Comparison of ENCODE assay signal across 8 cellular contexts in genomic region chr20:23419657-23419994, GRCh38. TPM values are rescaled to one million over a fixed set of nuclear protein-coding genes. Genes with fewer than 3 reads are reported as not detected.
DNase-seq lines count a peak whose midpoint lies in the region; ATAC-seq and TF ChIP-seq lines count a peak whose summit lies in the region.

No MANE protein-coding gene starts in this region.

- no peak overlapping the region for H2AFZ ChIP-seq in neural cell (ENCODE audit: low read depth, low read length)

- H3K36me3 ChIP-seq in BJ (ENCODE audit: control insufficient read depth, insufficient read depth, low read length) = no peaks in the 10 kb centered on the region
- no peaks in the 10 kb centered on the region for H3K36me3 ChIP-seq in neural cell (ENCODE audit: insufficient read depth, low read length)

- H3K79me2 ChIP-seq in neural cell (replicated peaks; ENCODE audit: insufficient read depth, low read length) = peaks cover 17% of the 10 kb centered on the region

- DNase-seq in BJ (ENCODE audit: low read depth) (no peak), NB4 (ENCODE audit: low read depth) (no peak), dorsolateral prefrontal cortex (no peak), DMS114 treated with DMSO at 0.1 percent for 48 hours (lab: John Stamatoyannopoulos, UW; ENCODE audit: unreplicated experiment) (no peak), amygdala (lab: John Stamatoyannopoulos, UW) (no peak), DMS 273 treated with DMSO at 0.1 percent for 48 hours (lab: John Stamatoyannopoulos, UW) (no peak)

- TF ChIP-seq POLR2A in NB4 (IDR thresholded peaks at IDR 0.05; ENCODE audit: extremely low read depth, insufficient read length) = no peak

- H3K9me2 ChIP-seq in neural cell (ENCODE audit: insufficient read depth, low read length) = no peaks in the 10 kb centered on the region

- H3F3A ChIP-seq in neural cell (ENCODE audit: insufficient read depth, low read length, poor library complexity, severe bottlenecking) = no peaks in the 10 kb centered on the region

- TF ChIP-seq CTCF in BJ (IDR thresholded peaks at IDR 0.05; ENCODE audit: insufficient read depth, low read depth, low read length) (no peak), NB4 (IDR thresholded peaks at IDR 0.05; ENCODE audit: low read depth, low read length) (no peak), dorsolateral prefrontal cortex (IDR thresholded peaks at IDR 0.05 in 54 of 56, conservative IDR thresholded peaks at IDR 0.05 in 2 of 56; ENCODE audit: low read depth in 1 of 56, partially characterized antibody in 56 of 56) (no peak), neural cell (IDR thresholded peaks at IDR 0.05; ENCODE audit: poor library complexity, severe bottlenecking) (no peak)

- intact Hi-C loops in dorsolateral prefrontal cortex (cut with DNase I) = no loop called here

- H4K20me1 ChIP-seq in neural cell (ENCODE audit: insufficient read depth) = no peaks in the 10 kb centered on the region

- TF ChIP-seq RAD21 in neural cell (conservative IDR thresholded peaks at IDR 0.05) = no peak

- no peaks in the 10 kb centered on the region for H3K9me3 ChIP-seq in neural cell (ENCODE audit: low read length)

- peak overlapping the region in 54 of 59 donors; percentile 25 to 94 (median 86) for H3K27ac ChIP-seq in dorsolateral prefrontal cortex
- H3K27ac ChIP-seq in neural cell (ENCODE audit: low read length) = no peak overlapping the region

- H3K4me3 ChIP-seq in BJ (ENCODE audit: low read depth, low read length) (peak overlapping the region; percentile 74), NB4 (ENCODE audit: low read depth, low read length) (peak overlapping the region; percentile 75), dorsolateral prefrontal cortex (peak overlapping the region; percentile 70 to 97 (median 90)), neural cell (ENCODE audit: low read length) (peak overlapping the region; percentile 97)

- H3K27me3 ChIP-seq in BJ (ENCODE audit: control insufficient read depth, insufficient read depth, low read length) = no peaks in the 10 kb centered on the region
- H3K27me3 ChIP-seq in dorsolateral prefrontal cortex = no peaks in the 10 kb centered on the region
- H3K27me3 ChIP-seq in neural cell (ENCODE audit: insufficient read depth, low read depth, low read length) = no peaks in the 10 kb centered on the region

- peak overlapping the region; percentile 90 for H3K4me2 ChIP-seq in neural cell (ENCODE audit: low read length)

- CTCF ChIA-PET in BJ (lab: Yijun Ruan, JAX) = interaction anchor here (0.9 to 2.9 kb wide), 6 partner anchors 16 to 69 kb away, joined by 3 to 10 read pairs (median 4); partner anchors contain the start of gene NXT1

- ATAC-seq in GM21786 (IDR thresholded peaks at IDR 0.05; ENCODE audit: unreplicated experiment) = no peak

- peak overlapping the region; percentile 82 for H3K9ac ChIP-seq in neural cell (ENCODE audit: low read length)

- TF ChIP-seq EP300 in neural cell (conservative IDR thresholded peaks at IDR 0.05; ENCODE audit: poor library complexity, severe bottlenecking) = no peak

- POLR2A ChIA-PET in BJ (lab: Charles Lee) = no interaction called here

TF ChIP-seq in neural cell, 6 proteins besides CTCF, POLR2A, EP300 and RAD21:
- no peak for TF ChIP-seq TAF1 (IDR thresholded peaks at IDR 0.05; ENCODE audit: low read depth)
- no peak for TF ChIP-seq SMC3 (conservative IDR thresholded peaks at IDR 0.05; ENCODE audit: poor library complexity)
- TF ChIP-seq EZH2 (IDR thresholded peaks at IDR 0.05; ENCODE audit: borderline replicate concordance, insufficient read depth, low read length, poor library complexity, severe bottlenecking) = no peak
- TF ChIP-seq MXI1 (conservative IDR thresholded peaks at IDR 0.05; ENCODE audit: poor library complexity, severe bottlenecking) = no peak
- no peak for TF ChIP-seq REST (IDR thresholded peaks at IDR 0.05; ENCODE audit: borderline replicate concordance)
- TF ChIP-seq POLR2AphosphoS5 (IDR thresholded peaks at IDR 0.05) = no peak

RNA-seq across cellular contexts. Expression of gene NAPB, which starts 1.7 kb away (rescaled TPM):
- 3.8 and 6.6 TPM in 2 replicates for polyA plus RNA-seq in BJ (2011; rRNA removed)
- 4.2 and 6.1 TPM in 2 replicates for polyA minus RNA-seq in BJ (2011; rRNA and poly(A)+ RNA removed)
- 100 to 1,000 TPM in 116 of 120 experiments, 10 to 100 TPM in 4; 68.5 to 495 (median 303) TPM for total RNA-seq in dorsolateral prefrontal cortex
- 126 and 133 TPM in 2 replicates for polyA plus RNA-seq in neural cell
- 106 and 124 TPM in 2 replicates for polyA minus RNA-seq in neural cell

RNA-seq across cellular contexts. Expression of gene CSTL1, which starts 19.9 kb away (rescaled TPM):
- polyA plus RNA-seq in BJ (2011; rRNA removed) = not detected in 2 replicates
- polyA minus RNA-seq in BJ (2011; rRNA and poly(A)+ RNA removed) = not detected in 2 replicates
- total RNA-seq in dorsolateral prefrontal cortex = not detected
- polyA plus RNA-seq in neural cell = not detected in 2 replicates
- not detected in 2 replicates for polyA minus RNA-seq in neural cell

RNA-seq across cellular contexts. Expression of gene CST11, which starts 33.0 kb away (rescaled TPM):
- polyA plus RNA-seq in BJ (2011; rRNA removed) (not detected in 2 replicates), neural cell (not detected in 2 replicates)
- not detected in 2 replicates for polyA minus RNA-seq in BJ (2011; rRNA and poly(A)+ RNA removed)
- total RNA-seq in dorsolateral prefrontal cortex = not detected
- polyA minus RNA-seq in neural cell = not detected in 2 replicates

RNA-seq across cellular contexts. Expression of gene GZF1, which starts 57.6 kb away (rescaled TPM):
- polyA plus RNA-seq in BJ (2011; rRNA removed) = 17.9 and 22.7 TPM in 2 replicates
- 40.3 and 46.3 TPM in 2 replicates for polyA minus RNA-seq in BJ (2011; rRNA and poly(A)+ RNA removed)
- 10 to 100 TPM; 16.7 to 45.4 (median 26.8) TPM for total RNA-seq in dorsolateral prefrontal cortex
- 13.8 and 33.8 TPM in 2 replicates for polyA plus RNA-seq in neural cell
- 26.7 and 37.5 TPM in 2 replicates for polyA minus RNA-seq in neural cell

Comparison
In these comparisons a context has a peak if more than half of its experiments do, and no peak if none do; other contexts are left out.
1. RNA of gene NAPB, which starts 1.7 kb away (polyA plus RNA-seq): 126 to 133 TPM in neural cell; 3.8 to 6.6 TPM in BJ; every median in the first group is over 10 times any median in the second.
2. Peak in every context shown above with its lines, with median percentiles within 50 percentile points of each other: H3K4me3 ChIP-seq.